ENCODE assay signal across 8 cellular contexts in the genomic region with DNA sequence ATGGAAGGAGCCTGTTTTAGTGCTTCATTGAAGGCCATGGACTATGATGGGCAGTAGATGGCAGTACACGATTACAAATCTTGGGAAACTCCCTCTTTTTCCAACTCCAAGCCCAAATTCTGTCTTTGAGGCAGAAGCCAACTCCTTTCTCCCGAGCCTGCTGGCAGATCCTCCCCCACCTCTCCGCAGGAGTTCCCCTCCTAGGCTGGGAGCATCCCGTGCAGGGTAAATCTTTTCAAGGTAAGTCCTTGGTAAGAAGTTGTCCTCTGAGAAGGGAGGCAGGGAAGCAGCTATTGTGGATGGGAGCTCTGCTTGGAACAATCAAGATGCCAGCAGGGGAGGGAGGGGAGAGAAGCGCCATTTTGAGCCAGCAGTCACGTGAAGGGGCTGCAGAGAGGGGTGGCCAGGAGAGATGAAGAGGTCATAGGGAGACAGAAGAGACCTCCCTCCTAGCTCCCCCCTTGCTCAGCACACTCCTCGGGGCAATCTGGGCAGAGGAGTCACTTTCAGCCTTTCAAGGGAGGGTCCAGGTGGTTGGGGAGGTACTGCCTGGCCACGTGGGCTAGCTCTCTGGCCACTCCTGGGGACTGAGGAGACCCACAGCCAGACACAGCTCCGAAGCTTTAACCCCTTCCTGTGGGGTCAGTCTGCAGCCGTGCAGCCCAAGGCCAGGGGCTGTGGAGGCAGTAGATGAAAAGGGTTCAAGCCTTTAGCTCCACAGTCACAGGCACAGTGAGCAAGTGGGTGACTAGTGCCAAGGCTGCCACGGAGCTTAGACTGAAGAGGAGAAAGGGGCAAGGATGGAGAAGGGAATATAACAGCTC. TPM values are rescaled to one million over a fixed set of nuclear protein-coding genes. Genes with fewer than 3 reads are reported as not detected.
DNase-seq lines count a peak whose midpoint lies in the region; ATAC-seq, FAIRE-seq and TF ChIP-seq lines count a peak whose summit lies in the region.

No MANE protein-coding gene starts in this region.

- no peaks in the 10 kb centered on the region for H3K36me3 ChIP-seq in ectodermal cell (ENCODE audit: control insufficient read depth, insufficient read depth, low read length)
- H3K36me3 ChIP-seq in left lung, result no peaks in the 10 kb centered on the region

- WGBS in ectodermal cell, 2 experiments, result 5 to 6% methylated on average over 11 of the region's 11 CpGs

- H3K4me3 ChIP-seq in ectodermal cell (ENCODE audit: insufficient read depth, low read depth, low read length) (peak overlapping the region; percentile 49), left lung (peak overlapping the region; percentile 35 to 39)

- intact Hi-C loops in left lung (cut with DNase I), result no loop called here

- FAIRE-seq in RCC 7860 (lab: Jason Lieb, UNC), result no peak

- ATAC-seq in left lung (peak; percentile 96), HG02970 (IDR thresholded peaks at IDR 0.05; ENCODE audit: low FRiP score, unreplicated experiment) (no peak)

- H3K4me1 ChIP-seq in ectodermal cell (ENCODE audit: control insufficient read depth, insufficient read depth, low read length) (peaks cover 7% of the 10 kb centered on the region), left lung (no peaks in the 10 kb centered on the region)

- peak; percentile 46 for DNase-seq in GM04504 (ENCODE audit: low read depth)
- DNase-seq in LHCN-M2 (ENCODE audit: low read depth), result peak; percentile 87
- DNase-seq in RCC 7860 (ENCODE audit: low spot score), result peak; percentile 52
- DNase-seq in left lung, result peak in 1 of 2 donors; percentile 42
- no peak for DNase-seq in central memory CD4-positive, alpha-beta T cell

- H3K9me3 ChIP-seq in ectodermal cell (ENCODE audit: control insufficient read depth, low read length) (no peaks in the 10 kb centered on the region), left lung (no peaks in the 10 kb centered on the region)

- H3K27me3 ChIP-seq in ectodermal cell (ENCODE audit: control insufficient read depth, insufficient read depth, low read length, poor library complexity, severe bottlenecking) (no peaks in the 10 kb centered on the region), left lung (no peaks in the 10 kb centered on the region)

- peak overlapping the region; percentile 89 for H3K27ac ChIP-seq in ectodermal cell (ENCODE audit: insufficient read depth, low read depth, low read length, poor library complexity, severe bottlenecking)
- H3K27ac ChIP-seq in left lung, result peak overlapping the region; percentile 51 to 53
- peak overlapping the region; percentile 83 for H3K27ac ChIP-seq in temporal lobe (ENCODE audit: low read depth, low read length)

- peak; percentile 44 to 54 for TF ChIP-seq CTCF in left lung (IDR thresholded peaks at IDR 0.05)

RNA-seq across cellular contexts. Expression of a gene that starts 9.6 kb away (rescaled TPM):
- total RNA-seq in LHCN-M2 (2014; rRNA removed) (24.9 and 31.5 TPM in 2 replicates), left lung (10 to 100 TPM; 22.8 to 25.0 TPM), temporal lobe (26.3 TPM)
- polyA plus RNA-seq in LHCN-M2 (2012), result 15.9 TPM
- 26.6 TPM for polyA plus RNA-seq in ectodermal cell (2013, experiment 1 of 4)
- polyA plus RNA-seq in ectodermal cell (2013, experiment 2 of 4), result 27.9 TPM
- polyA plus RNA-seq in ectodermal cell (2013, experiment 3 of 4), result 23.1 TPM
- 26.6 TPM for polyA plus RNA-seq in ectodermal cell (2013, experiment 4 of 4)

RNA-seq across cellular contexts. Expression of a gene that starts 51.5 kb away (rescaled TPM):
- total RNA-seq in LHCN-M2 (2014; rRNA removed) (not detected in 2 replicates), left lung (10 to 100 TPM in 1 of 2 donors, 1 to 10 TPM in 1; 2.1 to 13.1 TPM), temporal lobe (0.25 TPM)
- not detected for polyA plus RNA-seq in LHCN-M2 (2012)
- not detected for polyA plus RNA-seq in ectodermal cell (2013, experiment 1 of 4)
- polyA plus RNA-seq in ectodermal cell (2013, experiment 2 of 4), result not detected
- polyA plus RNA-seq in ectodermal cell (2013, experiment 3 of 4), result not detected
- 0.08 TPM for polyA plus RNA-seq in ectodermal cell (2013, experiment 4 of 4)
